In genomic region chr2:150552421-150552820, GRCh38 we compare ENCODE assay signal across 32 cellular contexts.
"Had no signal": no experiment of that assay in that cellular context is flagged by ENCODE, and none has a peak within 500 bp of the region (broad histone marks: within the 10 kb centered on the region; RNA-seq: fewer than 3 reads in every experiment).

No MANE protein-coding gene starts in this region.

- FAIRE-seq: endothelial cell of umbilical vein, islet of Langerhans, urothelium cell line had no signal

- H3K9ac ChIP-seq: parathyroid adenoma had no signal

- H2AFZ ChIP-seq: parathyroid adenoma had no signal

- H3K79me2 ChIP-seq: parathyroid adenoma had no signal

- H3K36me3 ChIP-seq: esophagus squamous epithelium, heart right ventricle, left ventricle myocardium inferior, lower lobe of right lung, neutrophil, tibial artery, upper lobe of left lung had no signal

- H3K4me2 ChIP-seq: smooth muscle cell had no signal

- DNase-seq: dermis blood vessel endothelial cell; effector memory CD4-positive, alpha-beta T cell; erythroblast; esophagus squamous epithelium; foreskin melanocyte; glutamatergic neuron; heart right ventricle; hippocampal formation; kidney glomerular epithelial cell; left colon; left ventricle myocardium inferior; lower lobe of right lung; midbrain; naive thymus-derived CD8-positive, alpha-beta T cell; nephron progenitor cell; stimulated activated CD4-positive, alpha-beta T cell treated with anti-CD3 and anti-CD28 coated beads, Interleukin-12 subunit alpha, Interleukin-12 subunit beta, amount 100 ng/mL, for 4 hours; stimulated activated CD4-positive, alpha-beta T cell treated with anti-CD3 and anti-CD28 coated beads, Interleukin-1b, Interleukin-23, amount 100 ng/mL, for 48 hours; stimulated activated CD4-positive, alpha-beta T cell treated with anti-CD3 and anti-CD28 coated beads, Interleukin-4, amount 100 ng/mL, for 24 hours; stimulated activated naive CD8-positive, alpha-beta T cell treated with anti-CD3 and anti-CD28 coated beads, Interleukin-15, Interleukin-2, amounts not matched to agents 100 U/mL and 50 U/mL, for 24 hours; substantia nigra; testis; tibial artery; upper lobe of left lung had no signal

- H3K27me3 ChIP-seq: esophagus squamous epithelium, heart right ventricle, neutrophil, testis, tibial artery, upper lobe of left lung had no signal

- H3K4me3 ChIP-seq: coronary artery, esophagus squamous epithelium, heart right ventricle, left ventricle myocardium inferior, lower lobe of right lung, smooth muscle cell, testis, tibial artery, upper lobe of left lung had no signal

- ATAC-seq: heart right ventricle; left colon; lower lobe of right lung; naive thymus-derived CD8-positive, alpha-beta T cell; sciatic nerve; stimulated activated memory B cell treated with anti-CD40 and anti-IgM and Interleukin-4, amounts not matched to agents 10 μg/mL and 1 μg/mL and 100 μg/mL, for 72 hours; stimulated activated naive CD8-positive, alpha-beta T cell treated with anti-CD3 and anti-CD28 coated beads, Interleukin-15, Interleukin-2, amounts not matched to agents 100 U/mL and 50 U/mL, for 24 hours had no signal

- H3K4me1 ChIP-seq: esophagus squamous epithelium, heart right ventricle, left ventricle myocardium inferior, lower lobe of right lung, parathyroid adenoma, testis, tibial artery, upper lobe of left lung had no signal

- H3K27ac ChIP-seq: coronary artery, esophagus squamous epithelium, heart right ventricle, left ventricle myocardium inferior, lower lobe of right lung, neutrophil, parathyroid adenoma, testis, tibial artery, upper lobe of left lung had no signal

- H3K9me3 ChIP-seq: esophagus squamous epithelium, heart right ventricle, left ventricle myocardium inferior, lower lobe of right lung, neutrophil, testis, tibial artery, upper lobe of left lung had no signal
